In the genomic region with DNA sequence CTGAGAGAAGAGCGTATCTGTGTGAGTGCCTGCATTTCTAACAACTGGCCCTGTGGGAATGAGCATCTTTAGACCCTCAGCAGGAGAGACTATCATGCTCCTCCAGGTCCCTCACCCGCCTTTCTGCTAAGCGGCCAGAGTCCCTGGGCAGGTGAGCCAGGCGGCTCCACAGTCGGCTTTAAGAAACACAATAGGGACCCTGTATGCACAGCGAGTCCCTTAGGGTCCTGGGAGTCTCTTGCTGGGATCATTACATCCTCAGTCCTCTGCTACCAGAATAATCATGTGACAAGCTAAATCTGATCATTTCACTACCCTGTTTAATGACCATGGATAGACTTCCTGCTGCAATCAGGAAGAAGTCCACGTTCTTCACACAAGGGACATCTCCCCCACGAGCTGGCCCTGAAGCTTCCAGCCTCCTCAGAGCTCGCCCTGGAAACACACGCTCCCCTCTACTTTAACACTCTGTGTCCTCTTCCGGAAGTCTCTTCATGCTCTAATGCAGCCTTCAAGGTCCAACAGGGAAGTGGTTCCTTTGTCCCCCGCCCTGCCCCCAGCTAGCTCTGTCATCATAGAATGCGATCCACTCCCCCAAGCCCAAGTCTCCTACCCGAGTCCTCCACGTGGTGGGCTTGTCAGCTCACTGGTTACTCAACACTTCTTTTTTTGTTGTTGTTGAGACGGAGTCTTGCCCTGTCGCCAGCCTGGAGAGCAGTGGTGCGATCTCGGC, we compare ENCODE assay signal across 1 cellular context.
TF ChIP-seq lines count a peak whose summit lies in the region.

No MANE protein-coding gene starts in this region.

TF ChIP-seq in GM12878, 131 proteins besides CTCF, POLR2A, EP300 and RAD21 (continued from another document and continues in another):
- TF ChIP-seq, protein P1, sequence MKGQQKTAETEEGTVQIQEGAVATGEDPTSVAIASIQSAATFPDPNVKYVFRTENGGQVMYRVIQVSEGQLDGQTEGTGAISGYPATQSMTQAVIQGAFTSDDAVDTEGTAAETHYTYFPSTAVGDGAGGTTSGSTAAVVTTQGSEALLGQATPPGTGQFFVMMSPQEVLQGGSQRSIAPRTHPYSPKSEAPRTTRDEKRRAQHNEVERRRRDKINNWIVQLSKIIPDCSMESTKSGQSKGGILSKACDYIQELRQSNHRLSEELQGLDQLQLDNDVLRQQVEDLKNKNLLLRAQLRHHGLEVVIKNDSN (IDR thresholded peaks at IDR 0.05; ENCODE audit: borderline replicate concordance, extremely low read length, insufficient read depth, low read depth, low read length) = peak; percentile 37
- no peak for TF ChIP-seq HDAC6 (IDR thresholded peaks at IDR 0.05; ENCODE audit: unreplicated experiment)
- TF ChIP-seq BRCA1 (IDR thresholded peaks at IDR 0.05; ENCODE audit: low read depth, low read length) = no peak
- TF ChIP-seq CHD2 (IDR thresholded peaks at IDR 0.05; ENCODE audit: borderline replicate concordance, low read depth, low read length) = 0 out of 2 replicates have a peak, but pooled peaks have one; percentile 23
- no peak for TF ChIP-seq NFYA (IDR thresholded peaks at IDR 0.05; ENCODE audit: borderline replicate concordance, low read depth, low read length)
- TF ChIP-seq, protein P2, sequence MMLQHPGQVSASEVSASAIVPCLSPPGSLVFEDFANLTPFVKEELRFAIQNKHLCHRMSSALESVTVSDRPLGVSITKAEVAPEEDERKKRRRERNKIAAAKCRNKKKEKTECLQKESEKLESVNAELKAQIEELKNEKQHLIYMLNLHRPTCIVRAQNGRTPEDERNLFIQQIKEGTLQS (IDR thresholded peaks at IDR 0.05; ENCODE audit: borderline replicate concordance, extremely low read depth, low read depth, low read length) = no peak
- TF ChIP-seq MEF2A (IDR thresholded peaks at IDR 0.05; ENCODE audit: insufficient read depth, low read depth, low read length) = no peak
- no peak for TF ChIP-seq NRF1 (conservative IDR thresholded peaks at IDR 0.05; ENCODE audit: low read depth, low read length)
- TF ChIP-seq JUND (IDR thresholded peaks at IDR 0.05; ENCODE audit: low read depth, low read length) = no peak
- TF ChIP-seq, protein P3, sequence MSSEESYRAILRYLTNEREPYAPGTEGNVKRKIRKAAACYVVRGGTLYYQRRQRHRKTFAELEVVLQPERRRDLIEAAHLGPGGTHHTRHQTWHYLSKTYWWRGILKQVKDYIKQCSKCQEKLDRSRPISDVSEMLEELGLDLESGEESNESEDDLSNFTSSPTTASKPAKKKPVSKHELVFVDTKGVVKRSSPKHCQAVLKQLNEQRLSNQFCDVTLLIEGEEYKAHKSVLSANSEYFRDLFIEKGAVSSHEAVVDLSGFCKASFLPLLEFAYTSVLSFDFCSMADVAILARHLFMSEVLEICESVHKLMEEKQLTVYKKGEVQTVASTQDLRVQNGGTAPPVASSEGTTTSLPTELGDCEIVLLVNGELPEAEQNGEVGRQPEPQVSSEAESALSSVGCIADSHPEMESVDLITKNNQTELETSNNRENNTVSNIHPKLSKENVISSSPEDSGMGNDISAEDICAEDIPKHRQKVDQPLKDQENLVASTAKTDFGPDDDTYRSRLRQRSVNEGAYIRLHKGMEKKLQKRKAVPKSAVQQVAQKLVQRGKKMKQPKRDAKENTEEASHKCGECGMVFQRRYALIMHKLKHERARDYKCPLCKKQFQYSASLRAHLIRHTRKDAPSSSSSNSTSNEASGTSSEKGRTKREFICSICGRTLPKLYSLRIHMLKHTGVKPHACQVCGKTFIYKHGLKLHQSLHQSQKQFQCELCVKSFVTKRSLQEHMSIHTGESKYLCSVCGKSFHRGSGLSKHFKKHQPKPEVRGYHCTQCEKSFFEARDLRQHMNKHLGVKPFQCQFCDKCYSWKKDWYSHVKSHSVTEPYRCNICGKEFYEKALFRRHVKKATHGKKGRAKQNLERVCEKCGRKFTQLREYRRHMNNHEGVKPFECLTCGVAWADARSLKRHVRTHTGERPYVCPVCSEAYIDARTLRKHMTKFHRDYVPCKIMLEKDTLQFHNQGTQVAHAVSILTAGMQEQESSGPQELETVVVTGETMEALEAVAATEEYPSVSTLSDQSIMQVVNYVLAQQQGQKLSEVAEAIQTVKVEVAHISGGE (CRISPR knock-in tag; IDR thresholded peaks at IDR 0.05) = no peak
- TF ChIP-seq, protein P4, sequence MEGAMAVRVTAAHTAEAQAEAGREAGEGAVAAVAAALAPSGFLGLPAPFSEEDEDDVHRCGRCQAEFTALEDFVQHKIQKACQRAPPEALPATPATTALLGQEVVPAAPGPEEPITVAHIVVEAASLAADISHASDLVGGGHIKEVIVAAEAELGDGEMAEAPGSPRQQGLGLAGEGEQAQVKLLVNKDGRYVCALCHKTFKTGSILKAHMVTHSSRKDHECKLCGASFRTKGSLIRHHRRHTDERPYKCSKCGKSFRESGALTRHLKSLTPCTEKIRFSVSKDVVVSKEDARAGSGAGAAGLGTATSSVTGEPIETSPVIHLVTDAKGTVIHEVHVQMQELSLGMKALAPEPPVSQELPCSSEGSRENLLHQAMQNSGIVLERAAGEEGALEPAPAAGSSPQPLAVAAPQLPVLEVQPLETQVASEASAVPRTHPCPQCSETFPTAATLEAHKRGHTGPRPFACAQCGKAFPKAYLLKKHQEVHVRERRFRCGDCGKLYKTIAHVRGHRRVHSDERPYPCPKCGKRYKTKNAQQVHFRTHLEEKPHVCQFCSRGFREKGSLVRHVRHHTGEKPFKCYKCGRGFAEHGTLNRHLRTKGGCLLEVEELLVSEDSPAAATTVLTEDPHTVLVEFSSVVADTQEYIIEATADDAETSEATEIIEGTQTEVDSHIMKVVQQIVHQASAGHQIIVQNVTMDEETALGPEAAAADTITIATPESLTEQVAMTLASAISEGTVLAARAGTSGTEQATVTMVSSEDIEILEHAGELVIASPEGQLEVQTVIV (IDR thresholded peaks at IDR 0.05; ENCODE audit: borderline replicate concordance, partially characterized antibody) = no peak
- no peak for TF ChIP-seq EZH2 (IDR thresholded peaks at IDR 0.05; ENCODE audit: borderline replicate concordance, control insufficient read depth, low read depth, low read length)
- TF ChIP-seq NBN (IDR thresholded peaks at IDR 0.05) = no peak
- no peak for TF ChIP-seq ATF7 (IDR thresholded peaks at IDR 0.05; ENCODE audit: low read depth)
- TF ChIP-seq, protein P5, sequence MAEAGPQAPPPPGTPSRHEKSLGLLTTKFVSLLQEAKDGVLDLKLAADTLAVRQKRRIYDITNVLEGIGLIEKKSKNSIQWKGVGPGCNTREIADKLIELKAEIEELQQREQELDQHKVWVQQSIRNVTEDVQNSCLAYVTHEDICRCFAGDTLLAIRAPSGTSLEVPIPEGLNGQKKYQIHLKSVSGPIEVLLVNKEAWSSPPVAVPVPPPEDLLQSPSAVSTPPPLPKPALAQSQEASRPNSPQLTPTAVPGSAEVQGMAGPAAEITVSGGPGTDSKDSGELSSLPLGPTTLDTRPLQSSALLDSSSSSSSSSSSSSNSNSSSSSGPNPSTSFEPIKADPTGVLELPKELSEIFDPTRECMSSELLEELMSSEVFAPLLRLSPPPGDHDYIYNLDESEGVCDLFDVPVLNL (IDR thresholded peaks at IDR 0.05; ENCODE audit: low read depth, low read length) = no peak
- no peak for TF ChIP-seq SP1 (IDR thresholded peaks at IDR 0.05; ENCODE audit: low read depth, low read length)
- TF ChIP-seq ZNF217 (IDR thresholded peaks at IDR 0.05) = no peak
- TF ChIP-seq, protein P6, sequence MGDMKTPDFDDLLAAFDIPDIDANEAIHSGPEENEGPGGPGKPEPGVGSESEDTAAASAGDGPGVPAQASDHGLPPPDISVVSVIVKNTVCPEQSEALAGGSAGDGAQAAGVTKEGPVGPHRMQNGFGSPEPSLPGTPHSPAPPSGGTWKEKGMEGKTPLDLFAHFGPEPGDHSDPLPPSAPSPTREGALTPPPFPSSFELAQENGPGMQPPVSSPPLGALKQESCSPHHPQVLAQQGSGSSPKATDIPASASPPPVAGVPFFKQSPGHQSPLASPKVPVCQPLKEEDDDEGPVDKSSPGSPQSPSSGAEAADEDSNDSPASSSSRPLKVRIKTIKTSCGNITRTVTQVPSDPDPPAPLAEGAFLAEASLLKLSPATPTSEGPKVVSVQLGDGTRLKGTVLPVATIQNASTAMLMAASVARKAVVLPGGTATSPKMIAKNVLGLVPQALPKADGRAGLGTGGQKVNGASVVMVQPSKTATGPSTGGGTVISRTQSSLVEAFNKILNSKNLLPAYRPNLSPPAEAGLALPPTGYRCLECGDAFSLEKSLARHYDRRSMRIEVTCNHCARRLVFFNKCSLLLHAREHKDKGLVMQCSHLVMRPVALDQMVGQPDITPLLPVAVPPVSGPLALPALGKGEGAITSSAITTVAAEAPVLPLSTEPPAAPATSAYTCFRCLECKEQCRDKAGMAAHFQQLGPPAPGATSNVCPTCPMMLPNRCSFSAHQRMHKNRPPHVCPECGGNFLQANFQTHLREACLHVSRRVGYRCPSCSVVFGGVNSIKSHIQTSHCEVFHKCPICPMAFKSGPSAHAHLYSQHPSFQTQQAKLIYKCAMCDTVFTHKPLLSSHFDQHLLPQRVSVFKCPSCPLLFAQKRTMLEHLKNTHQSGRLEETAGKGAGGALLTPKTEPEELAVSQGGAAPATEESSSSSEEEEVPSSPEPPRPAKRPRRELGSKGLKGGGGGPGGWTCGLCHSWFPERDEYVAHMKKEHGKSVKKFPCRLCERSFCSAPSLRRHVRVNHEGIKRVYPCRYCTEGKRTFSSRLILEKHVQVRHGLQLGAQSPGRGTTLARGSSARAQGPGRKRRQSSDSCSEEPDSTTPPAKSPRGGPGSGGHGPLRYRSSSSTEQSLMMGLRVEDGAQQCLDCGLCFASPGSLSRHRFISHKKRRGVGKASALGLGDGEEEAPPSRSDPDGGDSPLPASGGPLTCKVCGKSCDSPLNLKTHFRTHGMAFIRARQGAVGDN (IDR thresholded peaks at IDR 0.05) = peak; percentile 38; the same call in 1 of the 2 replicates
- TF ChIP-seq, protein P7, sequence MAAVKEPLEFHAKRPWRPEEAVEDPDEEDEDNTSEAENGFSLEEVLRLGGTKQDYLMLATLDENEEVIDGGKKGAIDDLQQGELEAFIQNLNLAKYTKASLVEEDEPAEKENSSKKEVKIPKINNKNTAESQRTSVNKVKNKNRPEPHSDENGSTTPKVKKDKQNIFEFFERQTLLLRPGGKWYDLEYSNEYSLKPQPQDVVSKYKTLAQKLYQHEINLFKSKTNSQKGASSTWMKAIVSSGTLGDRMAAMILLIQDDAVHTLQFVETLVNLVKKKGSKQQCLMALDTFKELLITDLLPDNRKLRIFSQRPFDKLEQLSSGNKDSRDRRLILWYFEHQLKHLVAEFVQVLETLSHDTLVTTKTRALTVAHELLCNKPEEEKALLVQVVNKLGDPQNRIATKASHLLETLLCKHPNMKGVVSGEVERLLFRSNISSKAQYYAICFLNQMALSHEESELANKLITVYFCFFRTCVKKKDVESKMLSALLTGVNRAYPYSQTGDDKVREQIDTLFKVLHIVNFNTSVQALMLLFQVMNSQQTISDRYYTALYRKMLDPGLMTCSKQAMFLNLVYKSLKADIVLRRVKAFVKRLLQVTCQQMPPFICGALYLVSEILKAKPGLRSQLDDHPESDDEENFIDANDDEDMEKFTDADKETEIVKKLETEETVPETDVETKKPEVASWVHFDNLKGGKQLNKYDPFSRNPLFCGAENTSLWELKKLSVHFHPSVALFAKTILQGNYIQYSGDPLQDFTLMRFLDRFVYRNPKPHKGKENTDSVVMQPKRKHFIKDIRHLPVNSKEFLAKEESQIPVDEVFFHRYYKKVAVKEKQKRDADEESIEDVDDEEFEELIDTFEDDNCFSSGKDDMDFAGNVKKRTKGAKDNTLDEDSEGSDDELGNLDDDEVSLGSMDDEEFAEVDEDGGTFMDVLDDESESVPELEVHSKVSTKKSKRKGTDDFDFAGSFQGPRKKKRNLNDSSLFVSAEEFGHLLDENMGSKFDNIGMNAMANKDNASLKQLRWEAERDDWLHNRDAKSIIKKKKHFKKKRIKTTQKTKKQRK (IDR thresholded peaks at IDR 0.05; ENCODE audit: low read depth, low read length) = no peak
- TF ChIP-seq RUNX3 (IDR thresholded peaks at IDR 0.05; ENCODE audit: low read length) = peak; percentile 57
- TF ChIP-seq ASH2L (IDR thresholded peaks at IDR 0.05; ENCODE audit: borderline replicate concordance, low read depth) = no peak
- TF ChIP-seq CREB1 (IDR thresholded peaks at IDR 0.05; ENCODE audit: low read depth) = peak; percentile 76
- TF ChIP-seq IRF4 (IDR thresholded peaks at IDR 0.05; ENCODE audit: low read depth, low read length) = no peak
- TF ChIP-seq STAT3 (IDR thresholded peaks at IDR 0.05; ENCODE audit: low read depth, low read length) = no peak
- no peak for TF ChIP-seq FOXK2 (IDR thresholded peaks at IDR 0.05)
- no peak for TF ChIP-seq BACH1 (IDR thresholded peaks at IDR 0.05; ENCODE audit: borderline replicate concordance)
- TF ChIP-seq IKZF2 (IDR thresholded peaks at IDR 0.05) = peak; percentile 14 to 59; a peak in 2 of 4 replicates
- TF ChIP-seq, protein P8, sequence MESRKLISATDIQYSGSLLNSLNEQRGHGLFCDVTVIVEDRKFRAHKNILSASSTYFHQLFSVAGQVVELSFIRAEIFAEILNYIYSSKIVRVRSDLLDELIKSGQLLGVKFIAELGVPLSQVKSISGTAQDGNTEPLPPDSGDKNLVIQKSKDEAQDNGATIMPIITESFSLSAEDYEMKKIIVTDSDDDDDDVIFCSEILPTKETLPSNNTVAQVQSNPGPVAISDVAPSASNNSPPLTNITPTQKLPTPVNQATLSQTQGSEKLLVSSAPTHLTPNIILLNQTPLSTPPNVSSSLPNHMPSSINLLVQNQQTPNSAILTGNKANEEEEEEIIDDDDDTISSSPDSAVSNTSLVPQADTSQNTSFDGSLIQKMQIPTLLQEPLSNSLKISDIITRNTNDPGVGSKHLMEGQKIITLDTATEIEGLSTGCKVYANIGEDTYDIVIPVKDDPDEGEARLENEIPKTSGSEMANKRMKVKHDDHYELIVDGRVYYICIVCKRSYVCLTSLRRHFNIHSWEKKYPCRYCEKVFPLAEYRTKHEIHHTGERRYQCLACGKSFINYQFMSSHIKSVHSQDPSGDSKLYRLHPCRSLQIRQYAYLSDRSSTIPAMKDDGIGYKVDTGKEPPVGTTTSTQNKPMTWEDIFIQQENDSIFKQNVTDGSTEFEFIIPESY (IDR thresholded peaks at IDR 0.05) = no peak
- TF ChIP-seq, protein P9, sequence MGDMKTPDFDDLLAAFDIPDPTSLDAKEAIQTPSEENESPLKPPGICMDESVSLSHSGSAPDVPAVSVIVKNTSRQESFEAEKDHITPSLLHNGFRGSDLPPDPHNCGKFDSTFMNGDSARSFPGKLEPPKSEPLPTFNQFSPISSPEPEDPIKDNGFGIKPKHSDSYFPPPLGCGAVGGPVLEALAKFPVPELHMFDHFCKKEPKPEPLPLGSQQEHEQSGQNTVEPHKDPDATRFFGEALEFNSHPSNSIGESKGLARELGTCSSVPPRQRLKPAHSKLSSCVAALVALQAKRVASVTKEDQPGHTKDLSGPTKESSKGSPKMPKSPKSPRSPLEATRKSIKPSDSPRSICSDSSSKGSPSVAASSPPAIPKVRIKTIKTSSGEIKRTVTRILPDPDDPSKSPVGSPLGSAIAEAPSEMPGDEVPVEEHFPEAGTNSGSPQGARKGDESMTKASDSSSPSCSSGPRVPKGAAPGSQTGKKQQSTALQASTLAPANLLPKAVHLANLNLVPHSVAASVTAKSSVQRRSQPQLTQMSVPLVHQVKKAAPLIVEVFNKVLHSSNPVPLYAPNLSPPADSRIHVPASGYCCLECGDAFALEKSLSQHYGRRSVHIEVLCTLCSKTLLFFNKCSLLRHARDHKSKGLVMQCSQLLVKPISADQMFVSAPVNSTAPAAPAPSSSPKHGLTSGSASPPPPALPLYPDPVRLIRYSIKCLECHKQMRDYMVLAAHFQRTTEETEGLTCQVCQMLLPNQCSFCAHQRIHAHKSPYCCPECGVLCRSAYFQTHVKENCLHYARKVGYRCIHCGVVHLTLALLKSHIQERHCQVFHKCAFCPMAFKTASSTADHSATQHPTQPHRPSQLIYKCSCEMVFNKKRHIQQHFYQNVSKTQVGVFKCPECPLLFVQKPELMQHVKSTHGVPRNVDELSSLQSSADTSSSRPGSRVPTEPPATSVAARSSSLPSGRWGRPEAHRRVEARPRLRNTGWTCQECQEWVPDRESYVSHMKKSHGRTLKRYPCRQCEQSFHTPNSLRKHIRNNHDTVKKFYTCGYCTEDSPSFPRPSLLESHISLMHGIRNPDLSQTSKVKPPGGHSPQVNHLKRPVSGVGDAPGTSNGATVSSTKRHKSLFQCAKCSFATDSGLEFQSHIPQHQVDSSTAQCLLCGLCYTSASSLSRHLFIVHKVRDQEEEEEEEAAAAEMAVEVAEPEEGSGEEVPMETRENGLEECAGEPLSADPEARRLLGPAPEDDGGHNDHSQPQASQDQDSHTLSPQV (IDR thresholded peaks at IDR 0.05) = no peak
